In genomic region chr11:118401880-118402590, GRCh38 we compare ENCODE assay signal across 8 cellular contexts.
A peak's percentile ranks its signal among the peaks of the same experiment; 100 is the strongest.
DNase-seq lines count a peak whose midpoint lies in the region; ATAC-seq and TF ChIP-seq lines count a peak whose summit lies in the region.

No MANE protein-coding gene starts in this region.

- H3K27ac ChIP-seq in angular gyrus (ENCODE audit: low read depth, low read length), result peak overlapping the region; percentile 98

- peak overlapping the region; percentile 98 for H3K4me3 Mint-ChIP-seq in stimulated activated effector memory CD8-positive, alpha-beta T cell treated with anti-CD3 and anti-CD28 coated beads, Interleukin-12 subunit alpha, Interleukin-12 subunit beta, amount 100 ng/mL, for 72 hours

- H3K4me1 Mint-ChIP-seq in stimulated activated effector memory CD8-positive, alpha-beta T cell treated with anti-CD3 and anti-CD28 coated beads, Interleukin-12 subunit alpha, Interleukin-12 subunit beta, amount 100 ng/mL, for 72 hours, result peaks cover 67% of the 10 kb centered on the region

- H3K27me3 ChIP-seq in iPS-15b (ENCODE audit: control insufficient read depth, insufficient read depth, low read length), result no peaks in the 10 kb centered on the region

- H3K36me3 ChIP-seq in iPS-15b (ENCODE audit: control insufficient read depth, insufficient read depth, low read length), result peaks cover 5% of the 10 kb centered on the region

- no peak for DNase-seq in GM12865 (ENCODE audit: low read depth)
- peak; percentile 11 for DNase-seq in HuH-7.5 (ENCODE audit: low spot score)
- DNase-seq in stimulated activated effector memory CD8-positive, alpha-beta T cell treated with anti-CD3 and anti-CD28 coated beads, Interleukin-12 subunit alpha, Interleukin-12 subunit beta, amount 100 ng/mL, for 72 hours (ENCODE audit: low spot score in 2 of 2), result no peak
- DNase-seq in NCI-H69 (lab: John Stamatoyannopoulos, UW), result no peak

- peak overlapping the region; percentile 94 for H3K9ac ChIP-seq in iPS-15b (ENCODE audit: low read depth, low read length)

- H3K9me3 Mint-ChIP-seq in stimulated activated effector memory CD8-positive, alpha-beta T cell treated with anti-CD3 and anti-CD28 coated beads, Interleukin-12 subunit alpha, Interleukin-12 subunit beta, amount 100 ng/mL, for 72 hours, result no peaks in the 10 kb centered on the region

- H3K4me3 ChIP-seq in GM12865 (ENCODE audit: low read depth, low read length) (peak overlapping the region; percentile 65), iPS-15b (ENCODE audit: low read depth, low read length) (peak overlapping the region; percentile 94)

- no peak for TF ChIP-seq CTCF in GM12865 (IDR thresholded peaks at IDR 0.05; ENCODE audit: insufficient read depth, low read depth, low read length, missing control alignments)

- H3K36me3 Mint-ChIP-seq in stimulated activated effector memory CD8-positive, alpha-beta T cell treated with anti-CD3 and anti-CD28 coated beads, Interleukin-12 subunit alpha, Interleukin-12 subunit beta, amount 100 ng/mL, for 72 hours, result peaks cover 89% of the 10 kb centered on the region

- no peaks in the 10 kb centered on the region for H3K4me1 ChIP-seq in iPS-15b (ENCODE audit: control insufficient read depth, insufficient read depth, low read length)

- H3K9me3 ChIP-seq in iPS-15b (ENCODE audit: control insufficient read depth, insufficient read depth, low read length), result no peaks in the 10 kb centered on the region

- peak; percentile 19 for ATAC-seq in stimulated activated effector memory CD8-positive, alpha-beta T cell treated with anti-CD3 and anti-CD28 coated beads, Interleukin-12 subunit alpha, Interleukin-12 subunit beta, amount 100 ng/mL, for 72 hours
- ATAC-seq in HG02938 (IDR thresholded peaks at IDR 0.05; ENCODE audit: unreplicated experiment) (no peak), HG02642 (IDR thresholded peaks at IDR 0.05; ENCODE audit: poor library complexity, unreplicated experiment) (no peak)

- peak overlapping the region; percentile 100 for H3K27ac Mint-ChIP-seq in stimulated activated effector memory CD8-positive, alpha-beta T cell treated with anti-CD3 and anti-CD28 coated beads, Interleukin-12 subunit alpha, Interleukin-12 subunit beta, amount 100 ng/mL, for 72 hours
